In genomic region chr16:59635674-59636073, GRCh38 we compare ENCODE assay signal across 25 cellular contexts.
A peak's percentile ranks its signal among the peaks of the same experiment; 100 is the strongest.
DNase-seq lines count a peak whose midpoint lies in the region; ATAC-seq and TF ChIP-seq lines count a peak whose summit lies in the region.
"Had no signal": no experiment of that assay in that cellular context is flagged by ENCODE, and none has a peak within 500 bp of the region (broad histone marks: within the 10 kb centered on the region; RNA-seq: fewer than 3 reads in every experiment).

No MANE protein-coding gene starts in this region.

- no peaks in the 10 kb centered on the region for H4K20me1 ChIP-seq in GM23248 (ENCODE audit: insufficient read depth)

- no peaks in the 10 kb centered on the region for H3K36me3 Mint-ChIP-seq in osteocyte (ENCODE audit: unreplicated experiment)
- H3K36me3 Mint-ChIP-seq: activated CD8-positive, alpha-beta memory T cell treated with anti-CD3 and anti-CD28 coated beads, Interleukin-2, amount 10 ng/mL, durations not matched to agents 7 days and 5 days; activated naive CD8-positive, alpha-beta T cell treated with anti-CD3 and anti-CD28 coated beads, Interleukin-2, amount 10 ng/mL, durations not matched to agents 7 days and 5 days; type B pancreatic cell had no signal

- peaks cover 3% of the 10 kb centered on the region for H3K9me3 ChIP-seq in GM23248 (ENCODE audit: low read depth)
- H3K9me3 ChIP-seq in SJSA1 (replicated peaks): no peaks in the 10 kb centered on the region
- H3K9me3 ChIP-seq: ovary, right lobe of liver had no signal

- in situ Hi-C loops in GM23248 (cut with MboI): no loop called here

- H2AFZ ChIP-seq in GM23248: no peak overlapping the region

- TF ChIP-seq CTCF in fibroblast of mammary gland (conservative IDR thresholded peaks at IDR 0.05; ENCODE audit: control insufficient read depth, insufficient read depth, low read depth, low read length): no peak
- TF ChIP-seq CTCF in osteocyte (IDR thresholded peaks at IDR 0.05): no peak

- H3K27me3 Mint-ChIP-seq in osteocyte (ENCODE audit: unreplicated experiment): no peaks in the 10 kb centered on the region
- H3K27me3 Mint-ChIP-seq: activated CD8-positive, alpha-beta memory T cell treated with anti-CD3 and anti-CD28 coated beads, Interleukin-2, amount 10 ng/mL, durations not matched to agents 7 days and 5 days; activated naive CD8-positive, alpha-beta T cell treated with anti-CD3 and anti-CD28 coated beads, Interleukin-2, amount 10 ng/mL, durations not matched to agents 7 days and 5 days; activated T-helper 17 cell treated with anti-CD3 and anti-CD28 coated beads, Interleukin-2, amount 50 U/mL, for 72 hours; type B pancreatic cell had no signal

- peaks cover 37% of the 10 kb centered on the region for H3K4me1 ChIP-seq in GM23248 (ENCODE audit: insufficient read depth)
- peaks cover 49% of the 10 kb centered on the region for H3K4me1 ChIP-seq in SJSA1 (replicated peaks)
- H3K4me1 ChIP-seq: heart left ventricle, right lobe of liver, stomach had no signal

- H3K27ac Mint-ChIP-seq in osteocyte (ENCODE audit: unreplicated experiment): peak overlapping the region; percentile 61
- H3K27ac Mint-ChIP-seq: activated CD8-positive, alpha-beta memory T cell treated with anti-CD3 and anti-CD28 coated beads, Interleukin-2, amount 10 ng/mL, durations not matched to agents 7 days and 5 days; activated naive CD8-positive, alpha-beta T cell treated with anti-CD3 and anti-CD28 coated beads, Interleukin-2, amount 10 ng/mL, durations not matched to agents 7 days and 5 days; activated T-helper 17 cell treated with anti-CD3 and anti-CD28 coated beads, Interleukin-2, amount 50 U/mL, for 72 hours; type B pancreatic cell had no signal

- peak overlapping the region; percentile 7; the same call in 1 of the 2 replicates for H3K27ac ChIP-seq in GM23248
- H3K27ac ChIP-seq in SJSA1: peak overlapping the region; percentile 78
- H3K27ac ChIP-seq: dorsolateral prefrontal cortex, heart left ventricle, ovary, right lobe of liver, stomach had no signal

- ATAC-seq in HG02870 (IDR thresholded peaks at IDR 0.05; ENCODE audit: unreplicated experiment) (no peak), HG03175 (IDR thresholded peaks at IDR 0.05; ENCODE audit: unreplicated experiment) (no peak)
- ATAC-seq: activated CD8-positive, alpha-beta memory T cell treated with anti-CD3 and anti-CD28 coated beads, Interleukin-2, amount 10 ng/mL, durations not matched to agents 7 days and 5 days; activated T-helper 17 cell treated with anti-CD3 and anti-CD28 coated beads, Interleukin-2, amount 50 U/mL, for 72 hours; heart left ventricle; right lobe of liver had no signal

- H3K9me2 ChIP-seq in GM23248 (ENCODE audit: insufficient read depth): no peaks in the 10 kb centered on the region

- H3K36me3 ChIP-seq in GM23248 (ENCODE audit: low read depth) (no peaks in the 10 kb centered on the region), SJSA1 (no peaks in the 10 kb centered on the region)
- H3K36me3 ChIP-seq: heart left ventricle, ovary, right lobe of liver, stomach had no signal

- H3K4me2 ChIP-seq in GM23248 (ENCODE audit: unreplicated experiment): peak overlapping the region; percentile 32

- peaks cover 49% of the 10 kb centered on the region for H3K4me1 Mint-ChIP-seq in osteocyte (ENCODE audit: unreplicated experiment)
- H3K4me1 Mint-ChIP-seq: activated CD8-positive, alpha-beta memory T cell treated with anti-CD3 and anti-CD28 coated beads, Interleukin-2, amount 10 ng/mL, durations not matched to agents 7 days and 5 days; activated naive CD8-positive, alpha-beta T cell treated with anti-CD3 and anti-CD28 coated beads, Interleukin-2, amount 10 ng/mL, durations not matched to agents 7 days and 5 days; activated T-helper 17 cell treated with anti-CD3 and anti-CD28 coated beads, Interleukin-2, amount 50 U/mL, for 72 hours had no signal

- peaks cover 10% of the 10 kb centered on the region for H3K9me3 Mint-ChIP-seq in osteocyte (ENCODE audit: unreplicated experiment)
- H3K9me3 Mint-ChIP-seq: type B pancreatic cell had no signal

- H3K9ac ChIP-seq in GM23248: no peak overlapping the region

- H3F3A ChIP-seq in GM23248 (ENCODE audit: insufficient read depth): no peaks in the 10 kb centered on the region

- DNase-seq in GM23248: peak; percentile 21
- peak in 1 of 2 experiments; percentile 27 for DNase-seq in SJSA1 (ENCODE audit: low read depth in 1 of 2, low spot score in 2 of 2)
- peak; percentile 14 for DNase-seq in fibroblast of mammary gland (ENCODE audit: low read depth)
- DNase-seq in osteocyte (ENCODE audit: extremely low spot score, unreplicated experiment): no peak
- DNase-seq in activated CD4-positive, CD25-positive, alpha-beta regulatory T cell (lab: John Stamatoyannopoulos, UW): no peak
- no peak for DNase-seq in anterior cingulate cortex (lab: John Stamatoyannopoulos, UW)
- DNase-seq: activated CD4-positive, alpha-beta T cell treated with anti-CD3 and anti-CD28 coated beads for 4 hours; activated CD8-positive, alpha-beta memory T cell treated with anti-CD3 and anti-CD28 coated beads, Interleukin-2, amount 10 ng/mL, durations not matched to agents 7 days and 5 days; activated naive CD8-positive, alpha-beta T cell treated with anti-CD3 and anti-CD28 coated beads, Interleukin-2, amount 10 ng/mL, durations not matched to agents 7 days and 5 days; COR-L47; dorsolateral prefrontal cortex; heart left ventricle; Kasumi-1; NCI-H1436; NCI-H2227 treated with DMSO at 0.1 percent for 48 hours; NK-92 treated with Interleukin-12 subunit alpha and Interleukin-12 subunit beta, amount 100 ng/mL, for 24 hours; ovary; right lobe of liver; stimulated activated CD4-positive, alpha-beta T cell treated with anti-CD3 and anti-CD28 coated beads, Interleukin-4, amount 100 ng/mL, for 1 hour; stomach; SW 1271 had no signal

- no peak overlapping the region for H3K4me3 Mint-ChIP-seq in osteocyte (ENCODE audit: unreplicated experiment)
- H3K4me3 Mint-ChIP-seq: activated CD8-positive, alpha-beta memory T cell treated with anti-CD3 and anti-CD28 coated beads, Interleukin-2, amount 10 ng/mL, durations not matched to agents 7 days and 5 days; activated naive CD8-positive, alpha-beta T cell treated with anti-CD3 and anti-CD28 coated beads, Interleukin-2, amount 10 ng/mL, durations not matched to agents 7 days and 5 days; activated T-helper 17 cell treated with anti-CD3 and anti-CD28 coated beads, Interleukin-2, amount 50 U/mL, for 72 hours; type B pancreatic cell had no signal

- no peaks in the 10 kb centered on the region for H3K79me2 ChIP-seq in GM23248 (ENCODE audit: insufficient read depth)

- H3K4me3 ChIP-seq in GM23248: peak overlapping the region; percentile 23; the same call in 1 of the 2 replicates
- H3K4me3 ChIP-seq in SJSA1: no peak overlapping the region
- H3K4me3 ChIP-seq in fibroblast of mammary gland (ENCODE audit: control insufficient read depth, low read depth, low read length): no peak overlapping the region
- H3K4me3 ChIP-seq: dorsolateral prefrontal cortex, heart left ventricle, ovary, right lobe of liver, stomach had no signal

- no peaks in the 10 kb centered on the region for H3K27me3 ChIP-seq in GM23248 (replicated peaks; ENCODE audit: insufficient read depth)
- H3K27me3 ChIP-seq in SJSA1 (replicated peaks): no peaks in the 10 kb centered on the region
- H3K27me3 ChIP-seq: dorsolateral prefrontal cortex, heart left ventricle, ovary, right lobe of liver, stomach had no signal

Comparison
In these comparisons a context has a peak if more than half of its experiments do, and no peak if none do; other contexts are left out.
1. DNase-seq: peak in GM23248 (single experiment) and fibroblast of mammary gland (single experiment); none in osteocyte (single experiment), activated CD4-positive, CD25-positive, alpha-beta regulatory T cell (0 of 4) and anterior cingulate cortex (0 of 58).